ENCODE assay signal across 22 cellular contexts in genomic region chr1:94989911-94990463, GRCh38.
DNase-seq lines count a peak whose midpoint lies in the region; ATAC-seq, FAIRE-seq and TF ChIP-seq lines count a peak whose summit lies in the region.
"Had no signal": no experiment of that assay in that cellular context is flagged by ENCODE, and none has a peak within 500 bp of the region (broad histone marks: within the 10 kb centered on the region; RNA-seq: fewer than 3 reads in every experiment).

No MANE protein-coding gene starts in this region.

- TF ChIP-seq RAD21 in HepG2 (CRISPR knock-in tag; IDR thresholded peaks at IDR 0.05), result no peak

- no TSS peak for BruUV-seq in HepG2 (replicated peaks; lab: Mats Ljungman, UMichigan)

- TF ChIP-seq CTCF in right lobe of liver (IDR thresholded peaks at IDR 0.05) (no peak), HepG2 (CRISPR knock-in tag; IDR thresholded peaks at IDR 0.05) (no peak), esophagus squamous epithelium (IDR thresholded peaks at IDR 0.05) (no peak), lower lobe of right lung (IDR thresholded peaks at IDR 0.05) (no peak), vagina (IDR thresholded peaks at IDR 0.05) (no peak)

- H2AFZ ChIP-seq in HepG2 (ENCODE audit: low read length), result no peak overlapping the region

- peak overlapping the region in 1 of 3 donors; percentile 13 for H3K27ac ChIP-seq in right lobe of liver
- H3K27ac ChIP-seq in HepG2 (ENCODE audit: extremely low read length, insufficient read depth, low read length), result no peak overlapping the region
- peak overlapping the region in 3 of 4 donors; percentile 3 to 40 (median 25) for H3K27ac ChIP-seq in esophagus squamous epithelium
- peak overlapping the region; percentile 42 for H3K27ac ChIP-seq in lower lobe of right lung
- H3K27ac ChIP-seq in vagina, result peak overlapping the region; percentile 22
- H3K27ac ChIP-seq: A549, KMS-11 had no signal

- intact Hi-C loops in right lobe of liver (cut with DNase I), result no loop called here
- intact Hi-C loops in HepG2 (cut with micrococcal nuclease; ENCODE audit: unreplicated experiment), result no loop called here
- intact Hi-C loops in esophagus squamous epithelium (cut with DNase I), result no loop called here
- intact Hi-C loops in lower lobe of right lung (cut with DNase I), result no loop called here
- intact Hi-C loops in vagina (cut with DNase I), result no loop called here

- FAIRE-seq in HepG2 (lab: Jason Lieb, UNC), result no peak
- FAIRE-seq: A549, GM12891, HTR-8/SVneo, urothelium cell line had no signal

- H3K36me3 ChIP-seq in right lobe of liver (no peaks in the 10 kb centered on the region), HepG2 (replicated peaks in 1 of 2; ENCODE audit: control insufficient read depth in 1 of 2, insufficient read depth in 2 of 2, low read length in 2 of 2) (peaks cover 0 to 1% of the 10 kb centered on the region in 2 experiments; a peak in 1 of 5 replicates), esophagus squamous epithelium (no peaks in the 10 kb centered on the region), lower lobe of right lung (no peaks in the 10 kb centered on the region), vagina (no peaks in the 10 kb centered on the region)

- TF ChIP-seq POLR2A in right lobe of liver (IDR thresholded peaks at IDR 0.05) (no peak), HepG2 (IDR thresholded peaks at IDR 0.05; ENCODE audit: insufficient read depth in 1 of 2, low read depth in 2 of 2, low read length in 2 of 2) (no peak), esophagus squamous epithelium (IDR thresholded peaks at IDR 0.05) (no peak), vagina (IDR thresholded peaks at IDR 0.05) (no peak)

- no peaks in the 10 kb centered on the region for H3K27me3 ChIP-seq in right lobe of liver
- H3K27me3 ChIP-seq in HepG2 (ENCODE audit: control insufficient read depth in 1 of 2, insufficient read depth in 2 of 2, low read length in 2 of 2), result no peaks in the 10 kb centered on the region; a peak in 1 of 5 replicates
- H3K27me3 ChIP-seq in esophagus squamous epithelium, result no peaks in the 10 kb centered on the region
- H3K27me3 ChIP-seq in lower lobe of right lung (ENCODE audit: low read depth), result no peaks in the 10 kb centered on the region
- no peaks in the 10 kb centered on the region for H3K27me3 ChIP-seq in vagina

- no peaks in the 10 kb centered on the region for H4K20me1 ChIP-seq in HepG2 (ENCODE audit: insufficient read depth, low read length)

- peak in 1 of 3 donors; percentile 33 for DNase-seq in right lobe of liver
- DNase-seq in HepG2 (ENCODE audit: low spot score), result no peak
- DNase-seq in esophagus squamous epithelium (lab: John Stamatoyannopoulos, UW), result no peak
- no peak for DNase-seq in lower lobe of right lung
- peak in 1 of 2 donors; percentile 71 for DNase-seq in vagina (ENCODE audit: extremely low spot score in 2 of 2)
- no peak for DNase-seq in COLO829 (ENCODE audit: low spot score)
- no peak for DNase-seq in stimulated activated CD4-positive, alpha-beta T cell treated with anti-CD3 and anti-CD28 coated beads, Interleukin-2, amount 100 ng/mL, for 24 hours
- no peak for DNase-seq in stimulated activated naive CD4-positive, alpha-beta T cell (lab: John Stamatoyannopoulos, UW)
- DNase-seq: activated CD4-positive, alpha-beta T cell treated with anti-CD3 and anti-CD28 coated beads for 36 hours; activated effector memory CD4-positive, alpha-beta T cell treated with anti-CD3 and anti-CD28 coated beads, Interleukin-2, amount 50 U/mL, for 16 hours; activated naive CD8-positive, alpha-beta T cell treated with anti-CD3 and anti-CD28 coated beads, Interleukin-2, amount 10 ng/mL, durations not matched to agents 7 days and 5 days; DND-41; head of caudate nucleus; left cardiac atrium; natural killer cell; NCI-H1436; NCI-H526 treated with DMSO at 0.1 percent for 48 hours had no signal

- H3K79me2 ChIP-seq in HepG2 (ENCODE audit: insufficient read depth, low read length), result no peaks in the 10 kb centered on the region

- H3K4me1 ChIP-seq in right lobe of liver, result no peaks in the 10 kb centered on the region
- peaks cover 53% of the 10 kb centered on the region for H3K4me1 ChIP-seq in HepG2 (ENCODE audit: insufficient read depth, low read length)
- peaks cover 0 to 21% (median 8%) of the 10 kb centered on the region in 3 donors for H3K4me1 ChIP-seq in esophagus squamous epithelium
- peaks cover 12% of the 10 kb centered on the region for H3K4me1 ChIP-seq in lower lobe of right lung
- peaks cover 18% of the 10 kb centered on the region for H3K4me1 ChIP-seq in vagina

- H3K4me3 ChIP-seq in right lobe of liver, result no peak overlapping the region
- no peak overlapping the region for H3K4me3 ChIP-seq in HepG2 (replicated peaks in 1 of 3; ENCODE audit: insufficient read depth in 1 of 3, low read depth in 2 of 3, low read length in 3 of 3)
- H3K4me3 ChIP-seq in esophagus squamous epithelium, result no peak overlapping the region
- H3K4me3 ChIP-seq in lower lobe of right lung, result no peak overlapping the region
- no peak overlapping the region for H3K4me3 ChIP-seq in vagina
- H3K4me3 ChIP-seq: A549 had no signal

- in situ Hi-C loops in HepG2 (cut with HindIII; ENCODE audit: extremely low pct_ligation_motif_present, low pct_unique_long_range_greater_than_20kb), result no loop called here

- CTCF ChIA-PET in HepG2 (lab: Yijun Ruan, JAX; ENCODE audit: low intra/inter-chr PET ratio, low total read pairs), result no interaction called here

- H3K9ac ChIP-seq in HepG2 (ENCODE audit: insufficient read depth, low read depth, low read length), result no peak overlapping the region
- H3K9ac ChIP-seq: KMS-11 had no signal

- POLR2A ChIA-PET in HepG2 (lab: Yijun Ruan, JAX), result no interaction called here

- no peak for TF ChIP-seq EP300 in HepG2 (IDR thresholded peaks at IDR 0.05; ENCODE audit: low read depth in 2 of 2, low read length in 2 of 2)
- no peak for TF ChIP-seq EP300 in HepG2 (CRISPR knock-in tag; IDR thresholded peaks at IDR 0.05; ENCODE audit: borderline replicate concordance)

- WGBS in right lobe of liver (ENCODE audit: insufficient coverage, low coverage, low lambda C conversion rate, missing lambda C conversion rate), result 72% methylated on average over 6 of the region's 6 CpGs
- WGBS in HepG2 (ENCODE audit: low lambda C conversion rate), result 96% methylated on average over 6 of the region's 6 CpGs
- WGBS in esophagus squamous epithelium, 2 donors, result 81 to 85% methylated on average over 6 of the region's 6 CpGs

- ATAC-seq in right lobe of liver (peak; percentile 53 to 77 (median 66)), HepG2 (no peak), lower lobe of right lung (peak in 1 of 2 donors; percentile 37)
- ATAC-seq: A549; activated CD4-positive, alpha-beta T cell treated with anti-CD3 and anti-CD28 coated beads for 36 hours; natural killer cell had no signal

- no peak overlapping the region for H3K4me2 ChIP-seq in HepG2 (ENCODE audit: low read depth, low read length)
- H3K4me2 ChIP-seq: A549, KMS-11 had no signal

- H3K9me3 ChIP-seq in right lobe of liver (no peaks in the 10 kb centered on the region), HepG2 (ENCODE audit: low read length) (no peaks in the 10 kb centered on the region), esophagus squamous epithelium (no peaks in the 10 kb centered on the region), lower lobe of right lung (no peaks in the 10 kb centered on the region), vagina (no peaks in the 10 kb centered on the region)
- H3K9me3 ChIP-seq: A549 had no signal

TF ChIP-seq in HepG2, 621 proteins besides CTCF, POLR2A, EP300 and RAD21 (continues in another document):
- TF ChIP-seq ZNF101 (CRISPR knock-in tag; IDR thresholded peaks at IDR 0.05; ENCODE audit: borderline replicate concordance, low read depth) (no peak), SMARCE1 (IDR thresholded peaks at IDR 0.05; ENCODE audit: borderline replicate concordance) (no peak), AKNA (CRISPR knock-in tag; IDR thresholded peaks at IDR 0.05; ENCODE audit: borderline replicate concordance) (no peak)
